In the genomic region with DNA sequence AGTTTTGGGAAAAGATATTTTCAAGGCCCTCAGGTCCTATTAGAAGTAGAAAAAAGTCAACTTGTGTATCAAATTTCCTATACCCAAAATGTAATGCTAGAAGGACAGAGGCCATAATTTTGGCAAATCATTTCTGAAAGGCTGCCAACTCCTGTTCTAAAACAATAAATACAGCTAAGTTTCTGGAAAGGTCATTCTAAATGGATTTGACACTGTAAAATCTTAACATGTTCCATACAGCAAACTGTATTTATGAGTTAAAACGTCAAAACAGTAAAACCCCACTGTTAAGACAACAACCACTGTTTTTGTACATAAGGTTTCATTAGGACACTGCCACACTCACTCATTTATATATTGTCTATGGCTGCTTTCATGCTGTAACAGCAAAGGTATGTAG, we compare ENCODE assay signal across 1 cellular context.
TF ChIP-seq lines count a peak whose summit lies in the region.

No MANE protein-coding gene starts in this region.

TF ChIP-seq in HEK293, 187 proteins besides CTCF, POLR2A, EP300 and RAD21 (continued from another document and continues in another):
- no peak for TF ChIP-seq ZNF645 (tag by site-specific recombination; IDR thresholded peaks at IDR 0.05)
- no peak for TF ChIP-seq ZNF121 (tag by site-specific recombination; IDR thresholded peaks at IDR 0.05)
- peak; percentile 57 for TF ChIP-seq ZNF596 (tag by site-specific recombination; IDR thresholded peaks at IDR 0.05)
- no peak for TF ChIP-seq GLI4 (tag by site-specific recombination; IDR thresholded peaks at IDR 0.05)
- no peak for TF ChIP-seq ZNF654 (tag by site-specific recombination; IDR thresholded peaks at IDR 0.05; ENCODE audit: low read depth)
- peak; percentile 84 for TF ChIP-seq IKZF3 (tag by site-specific recombination; IDR thresholded peaks at IDR 0.05)
- no peak for TF ChIP-seq ZNF16 (tag by site-specific recombination; IDR thresholded peaks at IDR 0.05; ENCODE audit: low read depth)
- TF ChIP-seq, protein P1, sequence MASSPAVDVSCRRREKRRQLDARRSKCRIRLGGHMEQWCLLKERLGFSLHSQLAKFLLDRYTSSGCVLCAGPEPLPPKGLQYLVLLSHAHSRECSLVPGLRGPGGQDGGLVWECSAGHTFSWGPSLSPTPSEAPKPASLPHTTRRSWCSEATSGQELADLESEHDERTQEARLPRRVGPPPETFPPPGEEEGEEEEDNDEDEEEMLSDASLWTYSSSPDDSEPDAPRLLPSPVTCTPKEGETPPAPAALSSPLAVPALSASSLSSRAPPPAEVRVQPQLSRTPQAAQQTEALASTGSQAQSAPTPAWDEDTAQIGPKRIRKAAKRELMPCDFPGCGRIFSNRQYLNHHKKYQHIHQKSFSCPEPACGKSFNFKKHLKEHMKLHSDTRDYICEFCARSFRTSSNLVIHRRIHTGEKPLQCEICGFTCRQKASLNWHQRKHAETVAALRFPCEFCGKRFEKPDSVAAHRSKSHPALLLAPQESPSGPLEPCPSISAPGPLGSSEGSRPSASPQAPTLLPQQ (tag by site-specific recombination; IDR thresholded peaks at IDR 0.05), result no peak
- no peak for TF ChIP-seq ZNF76 (tag by site-specific recombination; IDR thresholded peaks at IDR 0.05; ENCODE audit: borderline replicate concordance, low read depth)
- TF ChIP-seq ZNF580 (tag by site-specific recombination; IDR thresholded peaks at IDR 0.05), result peak; percentile 80
- no peak for TF ChIP-seq ZBTB48 (tag by site-specific recombination; IDR thresholded peaks at IDR 0.05)
- TF ChIP-seq, protein P2, sequence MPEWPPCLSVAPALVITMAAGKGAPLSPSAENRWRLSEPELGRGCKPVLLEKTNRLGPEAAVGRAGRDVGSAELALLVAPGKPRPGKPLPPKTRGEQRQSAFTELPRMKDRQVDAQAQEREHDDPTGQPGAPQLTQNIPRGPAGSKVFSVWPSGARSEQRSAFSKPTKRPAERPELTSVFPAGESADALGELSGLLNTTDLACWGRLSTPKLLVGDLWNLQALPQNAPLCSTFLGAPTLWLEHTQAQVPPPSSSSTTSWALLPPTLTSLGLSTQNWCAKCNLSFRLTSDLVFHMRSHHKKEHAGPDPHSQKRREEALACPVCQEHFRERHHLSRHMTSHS (tag by site-specific recombination; IDR thresholded peaks at IDR 0.05), result no peak
- TF ChIP-seq RBAK (tag by site-specific recombination; IDR thresholded peaks at IDR 0.05), result no peak
- no peak for TF ChIP-seq ZNF10 (tag by site-specific recombination; IDR thresholded peaks at IDR 0.05)
- TF ChIP-seq PRDM10 (tag by site-specific recombination; IDR thresholded peaks at IDR 0.05), result no peak
- TF ChIP-seq ZNF830 (tag by site-specific recombination; IDR thresholded peaks at IDR 0.05; ENCODE audit: low read depth), result no peak
- TF ChIP-seq TCF7L2 (IDR thresholded peaks at IDR 0.05; ENCODE audit: borderline replicate concordance, low read depth, low read length), result no peak
- TF ChIP-seq ZNF558 (tag by site-specific recombination; IDR thresholded peaks at IDR 0.05), result no peak
- TF ChIP-seq ZNF366 (tag by site-specific recombination; conservative IDR thresholded peaks at IDR 0.05), result no peak
- TF ChIP-seq ZNF211 (tag by site-specific recombination; IDR thresholded peaks at IDR 0.05; ENCODE audit: low read depth), result no peak
- TF ChIP-seq, protein P3, sequence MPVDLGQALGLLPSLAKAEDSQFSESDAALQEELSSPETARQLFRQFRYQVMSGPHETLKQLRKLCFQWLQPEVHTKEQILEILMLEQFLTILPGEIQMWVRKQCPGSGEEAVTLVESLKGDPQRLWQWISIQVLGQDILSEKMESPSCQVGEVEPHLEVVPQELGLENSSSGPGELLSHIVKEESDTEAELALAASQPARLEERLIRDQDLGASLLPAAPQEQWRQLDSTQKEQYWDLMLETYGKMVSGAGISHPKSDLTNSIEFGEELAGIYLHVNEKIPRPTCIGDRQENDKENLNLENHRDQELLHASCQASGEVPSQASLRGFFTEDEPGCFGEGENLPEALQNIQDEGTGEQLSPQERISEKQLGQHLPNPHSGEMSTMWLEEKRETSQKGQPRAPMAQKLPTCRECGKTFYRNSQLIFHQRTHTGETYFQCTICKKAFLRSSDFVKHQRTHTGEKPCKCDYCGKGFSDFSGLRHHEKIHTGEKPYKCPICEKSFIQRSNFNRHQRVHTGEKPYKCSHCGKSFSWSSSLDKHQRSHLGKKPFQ (tag by site-specific recombination; IDR thresholded peaks at IDR 0.05), result no peak
- TF ChIP-seq, protein P4, sequence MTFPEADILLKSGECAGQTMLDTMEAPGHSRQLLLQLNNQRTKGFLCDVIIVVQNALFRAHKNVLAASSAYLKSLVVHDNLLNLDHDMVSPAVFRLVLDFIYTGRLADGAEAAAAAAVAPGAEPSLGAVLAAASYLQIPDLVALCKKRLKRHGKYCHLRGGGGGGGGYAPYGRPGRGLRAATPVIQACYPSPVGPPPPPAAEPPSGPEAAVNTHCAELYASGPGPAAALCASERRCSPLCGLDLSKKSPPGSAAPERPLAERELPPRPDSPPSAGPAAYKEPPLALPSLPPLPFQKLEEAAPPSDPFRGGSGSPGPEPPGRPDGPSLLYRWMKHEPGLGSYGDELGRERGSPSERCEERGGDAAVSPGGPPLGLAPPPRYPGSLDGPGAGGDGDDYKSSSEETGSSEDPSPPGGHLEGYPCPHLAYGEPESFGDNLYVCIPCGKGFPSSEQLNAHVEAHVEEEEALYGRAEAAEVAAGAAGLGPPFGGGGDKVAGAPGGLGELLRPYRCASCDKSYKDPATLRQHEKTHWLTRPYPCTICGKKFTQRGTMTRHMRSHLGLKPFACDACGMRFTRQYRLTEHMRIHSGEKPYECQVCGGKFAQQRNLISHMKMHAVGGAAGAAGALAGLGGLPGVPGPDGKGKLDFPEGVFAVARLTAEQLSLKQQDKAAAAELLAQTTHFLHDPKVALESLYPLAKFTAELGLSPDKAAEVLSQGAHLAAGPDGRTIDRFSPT (tag by site-specific recombination; IDR thresholded peaks at IDR 0.05), result no peak
- TF ChIP-seq REPIN1 (tag by site-specific recombination; IDR thresholded peaks at IDR 0.05; ENCODE audit: low read depth), result no peak
- TF ChIP-seq, protein P5, sequence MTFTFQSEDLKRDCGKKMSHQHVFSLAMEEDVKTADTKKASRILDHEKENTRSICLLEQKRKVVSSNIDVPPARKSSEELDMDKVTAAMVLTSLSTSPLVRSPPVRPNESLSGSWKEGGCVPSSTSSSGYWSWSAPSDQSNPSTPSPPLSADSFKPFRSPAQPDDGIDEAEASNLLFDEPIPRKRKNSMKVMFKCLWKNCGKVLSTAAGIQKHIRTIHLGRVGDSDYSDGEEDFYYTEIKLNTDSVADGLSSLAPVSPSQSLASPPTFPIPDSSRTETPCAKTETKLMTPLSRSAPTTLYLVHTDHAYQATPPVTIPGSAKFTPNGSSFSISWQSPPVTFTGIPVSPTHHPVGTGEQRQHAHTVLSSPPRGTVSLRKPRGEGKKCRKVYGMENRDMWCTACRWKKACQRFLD (tag by site-specific recombination; IDR thresholded peaks at IDR 0.05), result no peak
- TF ChIP-seq ZNF239 (tag by site-specific recombination; IDR thresholded peaks at IDR 0.05), result no peak
- no peak for TF ChIP-seq ZBTB7A (tag by site-specific recombination; IDR thresholded peaks at IDR 0.05; ENCODE audit: low read depth)
- TF ChIP-seq PRDM6 (tag by site-specific recombination; IDR thresholded peaks at IDR 0.05), result peak; percentile 97
- no peak for TF ChIP-seq SETDB1 (IDR thresholded peaks at IDR 0.05; ENCODE audit: insufficient read length, low read length)
- no peak for TF ChIP-seq ZNF510 (tag by site-specific recombination; IDR thresholded peaks at IDR 0.05; ENCODE audit: insufficient replicate concordance)
- TF ChIP-seq ZNF350 (tag by site-specific recombination; IDR thresholded peaks at IDR 0.05), result no peak
- no peak for TF ChIP-seq ZNF398 (tag by site-specific recombination; IDR thresholded peaks at IDR 0.05)
- TF ChIP-seq ATF2 (tag by site-specific recombination; IDR thresholded peaks at IDR 0.05; ENCODE audit: low read depth), result no peak
- no peak for TF ChIP-seq ZNF626 (tag by site-specific recombination; IDR thresholded peaks at IDR 0.05)
- no peak for TF ChIP-seq ZNF747 (tag by site-specific recombination; IDR thresholded peaks at IDR 0.05)
- TF ChIP-seq ZNF660 (tag by site-specific recombination; IDR thresholded peaks at IDR 0.05), result no peak
- no peak for TF ChIP-seq ZNF560 (tag by site-specific recombination; IDR thresholded peaks at IDR 0.05; ENCODE audit: borderline replicate concordance)
- no peak for TF ChIP-seq ZNF571 (tag by site-specific recombination; IDR thresholded peaks at IDR 0.05)
- TF ChIP-seq OSR2 (tag by site-specific recombination; IDR thresholded peaks at IDR 0.05), result peak; percentile 87
